ENCODE assay signal across 9 cellular contexts in the genomic region with DNA sequence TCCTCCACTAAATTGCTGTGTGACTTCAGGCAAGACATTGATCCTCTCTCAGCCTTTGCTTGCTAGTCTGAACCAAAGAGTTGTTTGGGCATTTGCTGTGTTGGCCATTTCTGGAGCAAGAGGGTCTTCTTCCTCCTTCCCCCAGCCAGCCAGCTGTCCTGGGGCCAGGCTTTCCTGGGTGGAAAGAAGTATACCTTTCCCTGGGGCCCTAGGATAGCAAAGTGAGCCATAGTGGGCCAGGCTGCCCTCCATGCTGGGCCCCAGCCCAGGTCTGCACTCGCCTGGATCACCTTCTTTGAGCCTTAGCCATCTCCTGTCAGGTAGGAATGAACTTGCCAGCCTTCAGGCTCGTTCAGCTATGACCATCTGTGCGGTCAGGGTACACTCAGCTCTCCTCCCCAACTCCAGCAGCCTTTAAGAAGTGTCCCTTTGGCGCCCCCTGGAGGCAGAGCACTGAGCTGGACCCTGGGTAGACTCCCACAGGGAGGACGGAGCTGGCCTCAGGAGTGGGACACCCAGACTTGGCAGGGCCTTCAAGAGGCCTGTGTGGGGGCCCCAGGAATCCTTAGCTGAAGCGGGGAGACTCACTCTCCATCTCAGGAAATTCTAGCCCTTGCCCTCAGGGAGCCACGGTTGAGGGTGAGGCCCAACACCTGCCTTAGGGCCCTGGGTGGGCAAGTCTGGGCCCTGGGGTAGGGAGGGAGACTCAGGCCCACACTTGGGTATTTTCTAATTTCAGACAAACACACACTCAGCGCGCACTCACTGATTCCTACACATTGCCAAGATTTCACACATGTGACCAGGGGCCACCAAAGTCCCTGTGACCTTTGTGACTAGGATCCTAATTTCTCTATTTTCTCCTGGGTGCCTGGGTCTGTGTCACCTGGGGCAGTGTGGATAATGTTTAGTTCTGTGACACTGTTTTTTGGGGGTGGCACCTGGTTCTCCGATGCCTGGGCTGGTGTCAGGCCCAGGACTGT. TPM values are rescaled to one million over a fixed set of nuclear protein-coding genes. Genes with fewer than 3 reads are reported as not detected.
DNase-seq lines count a peak whose midpoint lies in the region; FAIRE-seq and TF ChIP-seq lines count a peak whose summit lies in the region.
"Had no signal": no experiment of that assay in that cellular context is flagged by ENCODE, and none has a peak within 500 bp of the region (broad histone marks: within the 10 kb centered on the region; RNA-seq: fewer than 3 reads in every experiment).

No MANE protein-coding gene starts in this region.

- no peak overlapping the region for H3K4ac ChIP-seq in neuronal stem cell (ENCODE audit: low read length)

- no peak overlapping the region for H2BK5ac ChIP-seq in neuronal stem cell (ENCODE audit: low read length)

- no peak overlapping the region for H2BK12ac ChIP-seq in neuronal stem cell (ENCODE audit: low read length)

- no peaks in the 10 kb centered on the region for H3K9me3 ChIP-seq in neuronal stem cell (replicated peaks in 1 of 2; ENCODE audit: control insufficient read depth in 2 of 2, insufficient read depth in 1 of 2, low read depth in 1 of 2, low read length in 2 of 2)

- no peak overlapping the region for H3K27ac ChIP-seq in neuronal stem cell (replicated peaks; ENCODE audit: low read length)

- no peak overlapping the region for H3K18ac ChIP-seq in neuronal stem cell (ENCODE audit: low read length)

- H3K14ac ChIP-seq in neuronal stem cell (ENCODE audit: low read length) = no peak overlapping the region

- H2AFZ ChIP-seq in neuronal stem cell (ENCODE audit: low read length) = no peak overlapping the region

- H3K27me3 ChIP-seq in neuronal stem cell (ENCODE audit: control insufficient read depth in 3 of 3, insufficient read depth in 3 of 3, low read depth in 1 of 3, low read length in 3 of 3) = peaks cover 0 to 2% (median 0%) of the 10 kb centered on the region in 3 experiments

- no peak overlapping the region for H2BK15ac ChIP-seq in neuronal stem cell (ENCODE audit: low read length)

- no peaks in the 10 kb centered on the region for H3K4me1 ChIP-seq in neuronal stem cell (ENCODE audit: control insufficient read depth in 2 of 2, insufficient read depth in 1 of 2, low read depth in 1 of 2, low read length in 2 of 2)

- H4K8ac ChIP-seq in neuronal stem cell (ENCODE audit: low read depth, low read length) = no peak overlapping the region

- no peak overlapping the region for H3K9ac ChIP-seq in neuronal stem cell (ENCODE audit: low read depth, low read length, poor library complexity)

- H4K91ac ChIP-seq in neuronal stem cell (ENCODE audit: low read depth, low read length, poor library complexity) = no peak overlapping the region

- FAIRE-seq in RCC 7860 (lab: Jason Lieb, UNC) = no peak
- FAIRE-seq: G401.6 had no signal

- no peak overlapping the region for H3K4me3 ChIP-seq in Jurkat, Clone E6-1 (ENCODE audit: low read length)
- no peak overlapping the region for H3K4me3 ChIP-seq in fibroblast of the aortic adventitia (ENCODE audit: low read depth, low read length)
- no peak overlapping the region for H3K4me3 ChIP-seq in neuronal stem cell (ENCODE audit: low read length in 2 of 2)

- H3K4me2 ChIP-seq in neuronal stem cell (ENCODE audit: insufficient read depth, low read length, poor library complexity, severe bottlenecking) = no peak overlapping the region

- no peaks in the 10 kb centered on the region for H3K36me3 ChIP-seq in neuronal stem cell (replicated peaks in 1 of 2; ENCODE audit: control insufficient read depth in 2 of 2, insufficient read depth in 2 of 2, low read length in 2 of 2)

- no peak overlapping the region for H2BK120ac ChIP-seq in neuronal stem cell (ENCODE audit: low read depth, low read length)

- peak overlapping the region; percentile 32 for H2AK5ac ChIP-seq in neuronal stem cell (ENCODE audit: low read depth, low read length)

- H3K79me1 ChIP-seq in neuronal stem cell (ENCODE audit: low read depth, low read length) = no peaks in the 10 kb centered on the region

- no peak overlapping the region for H3K23ac ChIP-seq in neuronal stem cell (ENCODE audit: low read depth, low read length, poor library complexity)

- DNase-seq in SIG-M5 treated with dmso at 0.1 percent for 504 hours (lab: John Stamatoyannopoulos, UW; ENCODE audit: unreplicated experiment) = peak; percentile 68
- DNase-seq in SIG-M5 (lab: John Stamatoyannopoulos, UW) = no peak
- DNase-seq in Jurkat, Clone E6-1 (ENCODE audit: low read depth, low spot score) = peak; percentile 51
- peak; percentile 64 for DNase-seq in RCC 7860 (ENCODE audit: low spot score)
- peak; percentile 66 for DNase-seq in activated T-helper 1 cell treated with Interleukin-2 at 50 U/mL for 16 hours (ENCODE audit: low read depth)
- DNase-seq in fibroblast of the aortic adventitia (ENCODE audit: low read depth) = peak; percentile 81
- peak; percentile 84 for DNase-seq in neuronal stem cell (ENCODE audit: low spot score)
- peak; percentile 68 for DNase-seq in stromal cell of bone marrow (ENCODE audit: low read depth)

- no CpG with 5 or more reads among the region's 10 CpGs for WGBS in neuronal stem cell (ENCODE audit: extremely low coverage in 2 of 2, insufficient read length in 2 of 2, insufficient replicate concordance in 1 of 2), 2 donors

- peak; percentile 95 for TF ChIP-seq CTCF in fibroblast of the aortic adventitia (IDR thresholded peaks at IDR 0.05; ENCODE audit: insufficient read depth, low read length)

RNA-seq across cellular contexts. Expression of a gene that starts 35.6 kb away (rescaled TPM):
- polyA plus RNA-seq in Jurkat, Clone E6-1 (2012; ENCODE audit: insufficient read depth, insufficient read length) = not detected
- total RNA-seq in fibroblast of the aortic adventitia (ENCODE audit: low replicate concordance) = 0.08 TPM in 1 of 2 replicates, not detected in the other
- polyA plus RNA-seq in neuronal stem cell (2013, experiment 1 of 2) = 0.10 TPM
- polyA plus RNA-seq in neuronal stem cell (2013, experiment 2 of 2) = 0.10 TPM

RNA-seq across cellular contexts. Expression of a gene that starts 54.1 kb away (rescaled TPM):
- polyA plus RNA-seq in Jurkat, Clone E6-1 (2012; ENCODE audit: insufficient read depth, insufficient read length) = not detected
- total RNA-seq in fibroblast of the aortic adventitia (ENCODE audit: low replicate concordance) = 2.0 TPM in 1 of 2 replicates, not detected in the other
- polyA plus RNA-seq in neuronal stem cell (2013, experiment 1 of 2) = not detected
- polyA plus RNA-seq in neuronal stem cell (2013, experiment 2 of 2) = not detected
